8 cellular contexts compared by ENCODE assay signal in genomic region chr2:135531231-135532197, GRCh38. TPM values are rescaled to one million over a fixed set of nuclear protein-coding genes. Genes with fewer than 3 reads are reported as not detected.
A peak's percentile ranks its signal among the peaks of the same experiment; 100 is the strongest.
DNase-seq lines count a peak whose midpoint lies in the region; ATAC-seq and TF ChIP-seq lines count a peak whose summit lies in the region.

R3HDM1 (plus strand) TSS chr2:135531484; CDS start chr2:135604846, 73,362 bp downstream.

- peak within 1 kb of the TSS; percentile 86 to 98 for H3K4me3 ChIP-seq in CD4-positive, alpha-beta memory T cell (ENCODE audit: low read length in 2 of 2)
- H3K4me3 ChIP-seq in dorsolateral prefrontal cortex, result peak within 1 kb of the TSS; percentile 65 to 99 (median 90)
- H3K4me3 ChIP-seq in liver (ENCODE audit: low read depth in 1 of 3, low read length in 3 of 3), result peak within 1 kb of the TSS; percentile 89 to 100 (median 98)

- peaks cover 29% of the 10 kb centered on the region for H3K4me1 ChIP-seq in CD4-positive, alpha-beta memory T cell (ENCODE audit: insufficient read depth, low read length)
- peaks cover 2 to 14% (median 9%) of the 10 kb centered on the region in 4 donors for H3K4me1 ChIP-seq in liver (ENCODE audit: control insufficient read depth in 4 of 4, insufficient read depth in 4 of 4, low read length in 3 of 4)

- no peaks in the 10 kb centered on the region for H3K27me3 ChIP-seq in CD4-positive, alpha-beta memory T cell (ENCODE audit: insufficient read depth, low read length)
- H3K27me3 ChIP-seq in dorsolateral prefrontal cortex (no peaks in the 10 kb centered on the region), liver (ENCODE audit: control insufficient read depth in 4 of 4, insufficient read depth in 4 of 4, low read length in 3 of 4) (no peaks in the 10 kb centered on the region)

- CTCF ChIA-PET in CD4-positive, alpha-beta memory T cell (lab: Charles Lee; ENCODE audit: partially characterized antibody), result interaction anchor here (0.9 to 2.4 kb wide), 4 partner anchors 59 to 527 kb away, joined by 3 to 9 read pairs (median 3); no protein-coding TSS in a partner anchor
- CTCF ChIA-PET in activated CD4-positive, alpha-beta memory T cell treated with anti-CD3 and anti-CD28 coated beads for 36 hours (lab: Charles Lee), result interaction anchor here (0.6 to 1.9 kb wide), 5 partner anchors 58 to 527 kb away, joined by 3 to 6 read pairs (median 4); no protein-coding TSS in a partner anchor

- peak within 1 kb of the TSS; percentile 92 to 99 for H3K9ac ChIP-seq in liver (ENCODE audit: low read depth in 1 of 2, low read length in 2 of 2)

- peak in 16 of 56 donors; percentile 2 to 46 (median 16) for TF ChIP-seq CTCF in dorsolateral prefrontal cortex (IDR thresholded peaks at IDR 0.05 in 54 of 56, conservative IDR thresholded peaks at IDR 0.05 in 2 of 56; ENCODE audit: low read depth in 1 of 56, partially characterized antibody in 56 of 56)
- TF ChIP-seq CTCF in liver (IDR thresholded peaks at IDR 0.05; ENCODE audit: low read depth, low read length, missing input control), result no peak

- H3K27me3 Mint-ChIP-seq in CD4-positive, alpha-beta memory T cell, result no peaks in the 10 kb centered on the region
- no peaks in the 10 kb centered on the region for H3K27me3 Mint-ChIP-seq in activated CD4-positive, alpha-beta memory T cell treated with anti-CD3 and anti-CD28 coated beads for 36 hours

- peak; percentile 14 to 18 for TF ChIP-seq RAD21 in liver (IDR thresholded peaks at IDR 0.05)

- no peaks in the 10 kb centered on the region for H3K9me3 Mint-ChIP-seq in CD4-positive, alpha-beta memory T cell
- no peaks in the 10 kb centered on the region for H3K9me3 Mint-ChIP-seq in activated CD4-positive, alpha-beta memory T cell treated with anti-CD3 and anti-CD28 coated beads for 36 hours

- H3K27ac ChIP-seq in CD4-positive, alpha-beta memory T cell (ENCODE audit: low read depth, low read length), result peak within 1 kb of the TSS; percentile 89
- H3K27ac ChIP-seq in dorsolateral prefrontal cortex (peak within 1 kb of the TSS; percentile 81 to 99 (median 96)), liver (ENCODE audit: low read depth in 1 of 2, low read length in 2 of 2) (peak within 1 kb of the TSS; percentile 95 to 98)

- peaks cover 11 to 25% (median 18%) of the 10 kb centered on the region in 4 donors for H3K4me1 Mint-ChIP-seq in CD4-positive, alpha-beta memory T cell
- peaks cover 29% of the 10 kb centered on the region for H3K4me1 Mint-ChIP-seq in activated CD4-positive, alpha-beta memory T cell treated with anti-CD3 and anti-CD28 coated beads for 36 hours (ENCODE audit: low read depth)

- WGBS in liver, result under 1% methylated on average over 75 of the region's 75 CpGs

- peak in 4 of 5 donors; percentile 98 to 99 (median 98) for DNase-seq in CD4-positive, alpha-beta memory T cell
- DNase-seq in NCI-H82 treated with DMSO at 0.1 percent for 48 hours (lab: John Stamatoyannopoulos, UW; ENCODE audit: unreplicated experiment) (peak; percentile 100), dorsolateral prefrontal cortex (peak; percentile 83 to 99 (median 98))
- peak; percentile 97 for DNase-seq in activated CD4-positive, alpha-beta memory T cell treated with anti-CD3 and anti-CD28 coated beads for 36 hours
- DNase-seq in stimulated activated CD4-positive, alpha-beta T cell treated with anti-CD3 and anti-CD28 coated beads, Interleukin-4, amount 100 ng/mL, for 24 hours, result peak; percentile 98

- no peaks in the 10 kb centered on the region for H3K36me3 ChIP-seq in CD4-positive, alpha-beta memory T cell (ENCODE audit: insufficient read depth, low read length)
- no peaks in the 10 kb centered on the region for H3K36me3 ChIP-seq in liver (ENCODE audit: control insufficient read depth in 4 of 4, insufficient read depth in 3 of 4, low read depth in 1 of 4, low read length in 3 of 4)

- no peaks in the 10 kb centered on the region for H3K9me3 ChIP-seq in CD4-positive, alpha-beta memory T cell (ENCODE audit: control insufficient read depth in 1 of 2, low read length in 2 of 2)
- no peaks in the 10 kb centered on the region for H3K9me3 ChIP-seq in liver (ENCODE audit: control insufficient read depth in 4 of 4, low read length in 3 of 4)

- intact Hi-C loops in CD4-positive, alpha-beta memory T cell (cut with micrococcal nuclease), result loop anchor here (1.0 to 10.0 kb wide), 7 partner anchors 126 to 1404 kb away; partner anchors contain the start of genes MCM6, RAB3GAP1 and UBXN4
- intact Hi-C loops in activated CD4-positive, alpha-beta memory T cell treated with anti-CD3 and anti-CD28 coated beads for 36 hours (cut with micrococcal nuclease), result loop anchor here (1.0 to 10.0 kb wide), 9 partner anchors 131 to 851 kb away; partner anchors contain the start of genes DARS1, MCM6 and UBXN4
- intact Hi-C loops in dorsolateral prefrontal cortex (cut with DNase I), result loop anchor here (2.0 to 5.0 kb wide), 5 partner anchors 209 to 613 kb away; partner anchors contain the start of genes RAB3GAP1 (in 2 of the 2), CCNT2 (in 1 of the 2), MCM6 (in 1 of the 2) and UBXN4 (in 1 of the 2)

- no peak within 1 kb of the TSS for H3K4me3 Mint-ChIP-seq in CD4-positive, alpha-beta memory T cell
- no peak within 1 kb of the TSS for H3K4me3 Mint-ChIP-seq in activated CD4-positive, alpha-beta memory T cell treated with anti-CD3 and anti-CD28 coated beads for 36 hours

- peak; percentile 76 for ATAC-seq in GM19438 (IDR thresholded peaks at IDR 0.05; ENCODE audit: low read depth, unreplicated experiment)
- ATAC-seq in HG03575 (IDR thresholded peaks at IDR 0.05; ENCODE audit: extremely low read depth, insufficient number of reproducible peaks, low FRiP score, unreplicated experiment), result peak; percentile 76

- H3K27ac Mint-ChIP-seq in CD4-positive, alpha-beta memory T cell, result peak within 1 kb of the TSS in 6 of 7 donors; percentile 59 to 91 (median 78)
- peak within 1 kb of the TSS; percentile 71 for H3K27ac Mint-ChIP-seq in activated CD4-positive, alpha-beta memory T cell treated with anti-CD3 and anti-CD28 coated beads for 36 hours

- POLR2A ChIA-PET in CD4-positive, alpha-beta memory T cell (lab: Charles Lee; ENCODE audit: partially characterized antibody), result interaction anchor here (0.5 to 2.7 kb wide), 12 partner anchors 102 to 614 kb away, joined by 3 to 20 read pairs (median 6); partner anchors contain the start of genes CCNT2, MCM6, RAB3GAP1 and UBXN4
- POLR2A ChIA-PET in activated CD4-positive, alpha-beta memory T cell treated with anti-CD3 and anti-CD28 coated beads for 36 hours (lab: Charles Lee), result interaction anchor here (0.8 to 1.6 kb wide), 4 partner anchors 71 to 613 kb away, joined by 3 to 7 read pairs (median 4); partner anchors contain the start of gene CCNT2

- no peaks in the 10 kb centered on the region for H3K36me3 Mint-ChIP-seq in CD4-positive, alpha-beta memory T cell
- H3K36me3 Mint-ChIP-seq in activated CD4-positive, alpha-beta memory T cell treated with anti-CD3 and anti-CD28 coated beads for 36 hours, result no peaks in the 10 kb centered on the region

TF ChIP-seq in liver, 16 proteins besides CTCF, POLR2A, EP300 and RAD21:
- TF ChIP-seq ZBTB33 (IDR thresholded peaks at IDR 0.05) (no peak), JUND (IDR thresholded peaks at IDR 0.05) (peak in 1 of 2 donors; percentile 16), SP1 (IDR thresholded peaks at IDR 0.05) (peak; percentile 90)
- TF ChIP-seq, protein P1, sequence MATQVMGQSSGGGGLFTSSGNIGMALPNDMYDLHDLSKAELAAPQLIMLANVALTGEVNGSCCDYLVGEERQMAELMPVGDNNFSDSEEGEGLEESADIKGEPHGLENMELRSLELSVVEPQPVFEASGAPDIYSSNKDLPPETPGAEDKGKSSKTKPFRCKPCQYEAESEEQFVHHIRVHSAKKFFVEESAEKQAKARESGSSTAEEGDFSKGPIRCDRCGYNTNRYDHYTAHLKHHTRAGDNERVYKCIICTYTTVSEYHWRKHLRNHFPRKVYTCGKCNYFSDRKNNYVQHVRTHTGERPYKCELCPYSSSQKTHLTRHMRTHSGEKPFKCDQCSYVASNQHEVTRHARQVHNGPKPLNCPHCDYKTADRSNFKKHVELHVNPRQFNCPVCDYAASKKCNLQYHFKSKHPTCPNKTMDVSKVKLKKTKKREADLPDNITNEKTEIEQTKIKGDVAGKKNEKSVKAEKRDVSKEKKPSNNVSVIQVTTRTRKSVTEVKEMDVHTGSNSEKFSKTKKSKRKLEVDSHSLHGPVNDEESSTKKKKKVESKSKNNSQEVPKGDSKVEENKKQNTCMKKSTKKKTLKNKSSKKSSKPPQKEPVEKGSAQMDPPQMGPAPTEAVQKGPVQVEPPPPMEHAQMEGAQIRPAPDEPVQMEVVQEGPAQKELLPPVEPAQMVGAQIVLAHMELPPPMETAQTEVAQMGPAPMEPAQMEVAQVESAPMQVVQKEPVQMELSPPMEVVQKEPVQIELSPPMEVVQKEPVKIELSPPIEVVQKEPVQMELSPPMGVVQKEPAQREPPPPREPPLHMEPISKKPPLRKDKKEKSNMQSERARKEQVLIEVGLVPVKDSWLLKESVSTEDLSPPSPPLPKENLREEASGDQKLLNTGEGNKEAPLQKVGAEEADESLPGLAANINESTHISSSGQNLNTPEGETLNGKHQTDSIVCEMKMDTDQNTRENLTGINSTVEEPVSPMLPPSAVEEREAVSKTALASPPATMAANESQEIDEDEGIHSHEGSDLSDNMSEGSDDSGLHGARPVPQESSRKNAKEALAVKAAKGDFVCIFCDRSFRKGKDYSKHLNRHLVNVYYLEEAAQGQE (IDR thresholded peaks at IDR 0.05), result peak; percentile 9
TF ChIP-seq in liver: peak in this region for 3.

RNA-seq across cellular contexts. Expression of gene R3HDM1, which starts in this region (rescaled TPM):
- total RNA-seq in CD4-positive, alpha-beta memory T cell, result 10 to 100 TPM; 40.5 to 42.3 TPM
- polyA plus RNA-seq in CD4-positive, alpha-beta memory T cell, result 10 to 100 TPM in 1 of 2 donors, 1 to 10 TPM in 1; 8.2 to 24.0 TPM
- total RNA-seq in activated CD4-positive, alpha-beta memory T cell treated with anti-CD3 and anti-CD28 coated beads for 36 hours, result 10 to 100 TPM; 49.3 to 56.3 TPM
- 100 to 1,000 TPM in 119 of 120 experiments, 10 to 100 TPM in 1; 78.4 to 359 (median 235) TPM for total RNA-seq in dorsolateral prefrontal cortex
- total RNA-seq in liver, result 1 to 10 TPM; 8.0 to 10.0 TPM
- polyA plus RNA-seq in liver, result 1 to 10 TPM; 6.0 to 9.6 TPM

Comparison
In these comparisons a context has a peak if more than half of its experiments do, and no peak if none do; other contexts are left out.
1. Peak in every context shown above with its lines: DNase-seq, ATAC-seq, H3K4me3 ChIP-seq and H3K27ac ChIP-seq.